ENCODE assay signal across 26 cellular contexts in the genomic region with DNA sequence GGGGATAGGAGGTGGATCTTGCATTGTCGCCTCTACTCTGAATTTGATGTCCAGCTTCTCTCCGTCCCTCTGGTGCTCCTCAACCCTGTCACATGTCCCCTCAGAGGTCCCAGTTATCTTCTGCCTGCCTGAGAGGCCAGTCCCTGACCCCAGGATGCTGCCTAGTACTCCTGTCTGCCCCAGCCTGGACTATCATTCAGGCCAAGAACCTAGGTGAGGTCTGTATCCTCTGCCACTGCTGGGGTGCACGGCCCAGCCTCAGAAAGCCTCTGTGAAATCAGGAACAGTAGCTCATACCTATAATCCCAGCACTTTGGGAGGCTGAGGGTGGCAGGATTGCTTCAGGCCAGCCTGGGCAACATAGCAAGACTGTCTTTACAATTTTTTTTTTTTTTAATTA. TPM values are rescaled to one million over a fixed set of nuclear protein-coding genes. Genes with fewer than 3 reads are reported as not detected.
DNase-seq lines count a peak whose midpoint lies in the region; ATAC-seq and TF ChIP-seq lines count a peak whose summit lies in the region.
"Had no signal": no experiment of that assay in that cellular context is flagged by ENCODE, and none has a peak within 500 bp of the region (broad histone marks: within the 10 kb centered on the region; RNA-seq: fewer than 3 reads in every experiment).

No MANE protein-coding gene starts in this region.

- ATAC-seq in GM18907 (IDR thresholded peaks at IDR 0.05; ENCODE audit: unreplicated experiment) = peak; percentile 17
- peak; percentile 19 for ATAC-seq in GM21737 (IDR thresholded peaks at IDR 0.05; ENCODE audit: unreplicated experiment)
- ATAC-seq in HG03439 (IDR thresholded peaks at IDR 0.05; ENCODE audit: unreplicated experiment) = peak; percentile 3
- ATAC-seq: left lobe of liver had no signal

- no peak for TF ChIP-seq CTCF in spleen (IDR thresholded peaks at IDR 0.05 in 8 of 11, conservative IDR thresholded peaks at IDR 0.05 in 3 of 11)

- DNase-seq in spleen (peak; percentile 25), hypothalamus (lab: John Stamatoyannopoulos, UW) (no peak), NCI-H1105 (lab: John Stamatoyannopoulos, UW) (no peak), MG63 (no peak)
- DNase-seq: activated CD4-positive, alpha-beta T cell treated with anti-CD3 and anti-CD28 coated beads for 48 hours; activated T-cell treated with anti-CD3 and anti-CD28 coated beads, Interleukin-2, amount 50 U/mL, for 48 hours; CD4-positive, CD25-positive, alpha-beta regulatory T cell; H7; mesenchymal stem cell; NCI-H1105 treated with DMSO at 0.1 percent for 48 hours; NCI-H2029 treated with DMSO at 0.1 percent for 48 hours; NCI-H526 treated with DMSO at 0.1 percent for 48 hours; T1000; WERI-Rb-1 had no signal

- H3K9me3 ChIP-seq in spleen (no peaks in the 10 kb centered on the region), MG63 (no peaks in the 10 kb centered on the region)
- H3K9me3 ChIP-seq: Peyer's patch, right atrium auricular region had no signal

- intact Hi-C loops in spleen (cut with DNase I; ENCODE audit: low total_unique reads) = no loop called here

- peaks cover 0 to 60% (median 19%) of the 10 kb centered on the region in 6 donors for H3K36me3 ChIP-seq in spleen
- peaks cover 3% of the 10 kb centered on the region; the same call in 1 of the 2 replicates for H3K36me3 ChIP-seq in MG63
- H3K36me3 ChIP-seq: neural progenitor cell had no signal

- WGBS in spleen, 5 donors = 88 to 98% (median 91%) methylated on average over 3 of the region's 3 CpGs

- TF ChIP-seq POLR2A in spleen (IDR thresholded peaks at IDR 0.05) = no peak

- peaks cover 0 to 11% (median 2%) of the 10 kb centered on the region in 6 donors for H3K4me1 ChIP-seq in spleen
- H3K4me1 ChIP-seq: neural progenitor cell, right atrium auricular region had no signal

- H3K4me3 ChIP-seq in spleen (no peak overlapping the region), MG63 (no peak overlapping the region)
- H3K4me3 ChIP-seq: neural progenitor cell, Peyer's patch, right atrium auricular region had no signal

- peak overlapping the region in 1 of 8 donors; percentile 0 for H3K27ac ChIP-seq in spleen
- H3K27ac ChIP-seq: HL-60, neural progenitor cell, right atrium auricular region, WERI-Rb-1 had no signal

- H3K27me3 ChIP-seq in spleen (replicated peaks in 1 of 7) = no peaks in the 10 kb centered on the region
- no peaks in the 10 kb centered on the region for H3K27me3 ChIP-seq in MG63
- H3K27me3 ChIP-seq: neural progenitor cell, Peyer's patch, right atrium auricular region had no signal

RNA-seq across cellular contexts. Expression of a gene that starts 8.6 kb away (rescaled TPM):
- total RNA-seq in spleen = not detected
- under 1 TPM in 1 of 3 donors, not detected in 2; 0.67 TPM for polyA plus RNA-seq in spleen
- total RNA-seq in MG63 (2014; rRNA removed; shearing (Covaris generic); ENCODE audit: low replicate concordance) = not detected in 2 replicates
- total RNA-seq: CD4-positive, CD25-positive, alpha-beta regulatory T cell; cerebellum; endothelial cell of umbilical vein; glomerular endothelial cell; H7; left lobe of liver; right atrium auricular region; subcutaneous adipose tissue had no signal
- polyA plus RNA-seq: CD4-positive, CD25-positive, alpha-beta regulatory T cell; endothelial cell of umbilical vein had no signal

RNA-seq across cellular contexts. Expression of a gene that starts 15.9 kb away (rescaled TPM):
- 10 to 100 TPM; 49.9 to 91.8 (median 71.0) TPM for total RNA-seq in spleen
- polyA plus RNA-seq in spleen = 100 to 1,000 TPM in 1 of 3 donors, 10 to 100 TPM in 2; 57.3 to 102 (median 70.7) TPM
- total RNA-seq in MG63 (2014; rRNA removed; shearing (Covaris generic); ENCODE audit: low replicate concordance) = 34.3 and 44.0 TPM in 2 replicates

RNA-seq across cellular contexts. Expression of a gene that starts 16.2 kb away (rescaled TPM):
- total RNA-seq in spleen = 10 to 100 TPM; 43.6 to 56.7 (median 52.4) TPM
- polyA plus RNA-seq in spleen = 10 to 100 TPM; 53.6 to 75.9 (median 59.0) TPM
- 55.7 and 62.7 TPM in 2 replicates for total RNA-seq in MG63 (2014; rRNA removed; shearing (Covaris generic); ENCODE audit: low replicate concordance)

RNA-seq across cellular contexts. Expression of a gene that starts 41.7 kb away (rescaled TPM):
- total RNA-seq in spleen = 10 to 100 TPM; 39.3 to 57.5 (median 46.2) TPM
- polyA plus RNA-seq in spleen = 10 to 100 TPM; 10.5 to 14.5 (median 14.5) TPM
- total RNA-seq in MG63 (2014; rRNA removed; shearing (Covaris generic); ENCODE audit: low replicate concordance) = 13.9 and 14.6 TPM in 2 replicates
